17 cellular contexts compared by ENCODE assay signal in the genomic region with DNA sequence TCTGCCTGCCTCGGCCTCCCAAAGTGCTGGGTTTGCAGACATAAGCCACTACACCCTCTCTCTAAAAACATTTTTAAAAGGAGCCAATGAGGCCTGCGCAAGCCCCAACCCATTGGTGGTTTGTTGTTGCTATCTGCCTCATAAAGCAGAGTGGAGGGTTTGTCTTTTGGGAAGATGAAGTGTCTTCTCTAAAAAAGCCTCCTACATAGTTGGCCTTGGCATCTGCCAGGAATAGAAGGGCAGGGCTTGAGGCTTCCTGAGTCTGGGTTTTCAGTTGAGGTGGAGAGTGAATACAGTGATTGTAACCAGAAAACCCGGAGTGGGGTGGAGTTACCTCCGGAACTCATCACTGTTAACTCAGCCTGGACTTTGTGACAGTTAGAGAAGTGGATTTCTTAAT. TPM values are rescaled to one million over a fixed set of nuclear protein-coding genes. Genes with fewer than 3 reads are reported as not detected.
A peak's percentile ranks its signal among the peaks of the same experiment; 100 is the strongest.
DNase-seq lines count a peak whose midpoint lies in the region; ATAC-seq, FAIRE-seq and TF ChIP-seq lines count a peak whose summit lies in the region.
"Had no signal": no experiment of that assay in that cellular context is flagged by ENCODE, and none has a peak within 500 bp of the region (broad histone marks: within the 10 kb centered on the region; RNA-seq: fewer than 3 reads in every experiment).

No MANE protein-coding gene starts in this region.

- no peak overlapping the region for H3K9ac ChIP-seq in HepG2 (ENCODE audit: insufficient read depth, low read depth, low read length)
- H3K9ac ChIP-seq: BLaER1 treated with 17β-estradiol and CSF1 and Interleukin-3, amounts not matched to agents 10 nM and 100 nM; GM23248 had no signal

- H3K4me2 ChIP-seq in HepG2 (ENCODE audit: low read depth, low read length) (no peak overlapping the region), osteoblast (ENCODE audit: insufficient read depth, low read length) (no peak overlapping the region)

- in situ Hi-C loops in HepG2 (cut with HindIII; ENCODE audit: extremely low pct_ligation_motif_present, low pct_unique_long_range_greater_than_20kb): no loop called here

- no peak for TF ChIP-seq POLR2A in HepG2 (IDR thresholded peaks at IDR 0.05; ENCODE audit: insufficient read depth in 1 of 2, low read depth in 2 of 2, low read length in 2 of 2)
- no peak for TF ChIP-seq POLR2A in right lobe of liver (IDR thresholded peaks at IDR 0.05)

- POLR2A ChIA-PET in HepG2 (lab: Yijun Ruan, JAX): no interaction called here

- H3K36me3 Mint-ChIP-seq in dendritic cell treated with granulocyte-macrophage colony-stimulating factor and Interleukin-4, amounts not matched to agents 40 ng/mL and 50 ng/mL, for 4 days (ENCODE audit: low read depth): peaks cover 23% of the 10 kb centered on the region
- no peaks in the 10 kb centered on the region for H3K36me3 Mint-ChIP-seq in natural killer cell

- no peak overlapping the region for H3K27ac ChIP-seq in HepG2 (ENCODE audit: extremely low read length, insufficient read depth, low read length)
- no peak overlapping the region for H3K27ac ChIP-seq in right lobe of liver
- no peak overlapping the region for H3K27ac ChIP-seq in small intestine (ENCODE audit: low read depth in 1 of 2, low read length in 1 of 2)
- H3K27ac ChIP-seq in osteoblast (ENCODE audit: low read depth, low read length): no peak overlapping the region
- H3K27ac ChIP-seq: BLaER1 treated with 17β-estradiol and CSF1 and Interleukin-3, amounts not matched to agents 10 nM and 100 nM; GM23248 had no signal

- H3K9me3 ChIP-seq in HepG2 (ENCODE audit: low read length) (no peaks in the 10 kb centered on the region), right lobe of liver (no peaks in the 10 kb centered on the region), small intestine (ENCODE audit: control insufficient read depth, low read depth) (no peaks in the 10 kb centered on the region), osteoblast (ENCODE audit: low read depth, low read length) (no peaks in the 10 kb centered on the region)
- H3K9me3 ChIP-seq: BLaER1 treated with 17β-estradiol and CSF1 and Interleukin-3, amounts not matched to agents 10 nM and 100 nM had no signal

- intact Hi-C loops in HepG2 (cut with micrococcal nuclease; ENCODE audit: unreplicated experiment) (no loop called here), right lobe of liver (cut with DNase I) (no loop called here), natural killer cell (cut with micrococcal nuclease) (no loop called here)
- intact Hi-C loops in dendritic cell treated with granulocyte-macrophage colony-stimulating factor and Interleukin-4, amounts not matched to agents 40 ng/mL and 50 ng/mL, for 4 days (cut with micrococcal nuclease): no loop called here

- no peak overlapping the region for H2AFZ ChIP-seq in HepG2 (ENCODE audit: low read length)
- H2AFZ ChIP-seq in osteoblast (ENCODE audit: low read length): no peak overlapping the region
- H2AFZ ChIP-seq: GM23248 had no signal

- BruUV-seq in HepG2 (replicated peaks; lab: Mats Ljungman, UMichigan): no TSS peak

- H3K79me2 ChIP-seq in HepG2 (ENCODE audit: insufficient read depth, low read length) (peaks cover 11% of the 10 kb centered on the region), osteoblast (ENCODE audit: insufficient read depth, low read length) (peaks cover 26% of the 10 kb centered on the region)

- H3K27me3 Mint-ChIP-seq in dendritic cell treated with granulocyte-macrophage colony-stimulating factor and Interleukin-4, amounts not matched to agents 40 ng/mL and 50 ng/mL, for 4 days: no peaks in the 10 kb centered on the region
- no peaks in the 10 kb centered on the region for H3K27me3 Mint-ChIP-seq in natural killer cell (ENCODE audit: low read depth in 2 of 2)
- H3K27me3 Mint-ChIP-seq: CD4-positive, alpha-beta T cell; IgD-negative memory B cell had no signal

- H3K27ac Mint-ChIP-seq in dendritic cell treated with granulocyte-macrophage colony-stimulating factor and Interleukin-4, amounts not matched to agents 40 ng/mL and 50 ng/mL, for 4 days: peak overlapping the region; percentile 64
- no peak overlapping the region for H3K27ac Mint-ChIP-seq in natural killer cell
- H3K27ac Mint-ChIP-seq: CD4-positive, alpha-beta T cell had no signal

- DNase-seq in HepG2 (ENCODE audit: low spot score) (no peak), right lobe of liver (no peak), small intestine (peak; percentile 32), natural killer cell (no peak), osteoblast (ENCODE audit: insufficient read length, low spot score, missing footprints) (no peak)
- DNase-seq: 8988T; AML-193; CD4-positive, alpha-beta T cell; DND-41; GF-D8; GM23248; H7; KG1 had no signal

- peaks cover 18% of the 10 kb centered on the region for H3K4me1 ChIP-seq in HepG2 (ENCODE audit: insufficient read depth, low read length)
- peaks cover 0 to 4% (median 0%) of the 10 kb centered on the region in 4 donors for H3K4me1 ChIP-seq in right lobe of liver
- peaks cover 0 to 6% of the 10 kb centered on the region in 2 donors for H3K4me1 ChIP-seq in small intestine (ENCODE audit: control insufficient read depth in 2 of 2, insufficient read depth in 1 of 2, low read depth in 1 of 2, low read length in 1 of 2)
- H3K4me1 ChIP-seq in osteoblast (ENCODE audit: insufficient read depth, low read length): peaks cover 7% of the 10 kb centered on the region

- H3K4me1 Mint-ChIP-seq in dendritic cell treated with granulocyte-macrophage colony-stimulating factor and Interleukin-4, amounts not matched to agents 40 ng/mL and 50 ng/mL, for 4 days (ENCODE audit: low read depth): peaks cover 67% of the 10 kb centered on the region
- peaks cover 2 to 7% of the 10 kb centered on the region in 2 donors for H3K4me1 Mint-ChIP-seq in natural killer cell

- TF ChIP-seq EP300 in HepG2 (IDR thresholded peaks at IDR 0.05; ENCODE audit: low read depth in 2 of 2, low read length in 2 of 2): no peak
- TF ChIP-seq EP300 in HepG2 (CRISPR knock-in tag; IDR thresholded peaks at IDR 0.05; ENCODE audit: borderline replicate concordance): no peak

- no peak for TF ChIP-seq CTCF in HepG2 (CRISPR knock-in tag; IDR thresholded peaks at IDR 0.05)
- no peak for TF ChIP-seq CTCF in right lobe of liver (IDR thresholded peaks at IDR 0.05)
- no peak for TF ChIP-seq CTCF in natural killer cell (IDR thresholded peaks at IDR 0.05)
- no peak for TF ChIP-seq CTCF in osteoblast (IDR thresholded peaks at IDR 0.05; ENCODE audit: extremely low read depth, low read depth, low read length)

- no peaks in the 10 kb centered on the region for H3K9me3 Mint-ChIP-seq in dendritic cell treated with granulocyte-macrophage colony-stimulating factor and Interleukin-4, amounts not matched to agents 40 ng/mL and 50 ng/mL, for 4 days
- H3K9me3 Mint-ChIP-seq in natural killer cell: no peaks in the 10 kb centered on the region
- H3K9me3 Mint-ChIP-seq: CD4-positive, alpha-beta T cell; IgD-negative memory B cell had no signal

- H4K20me1 ChIP-seq in HepG2 (ENCODE audit: insufficient read depth, low read length): no peaks in the 10 kb centered on the region
- H4K20me1 ChIP-seq in osteoblast (ENCODE audit: insufficient read depth, low read length): peaks cover 3% of the 10 kb centered on the region
- H4K20me1 ChIP-seq: BLaER1 treated with 17β-estradiol and CSF1 and Interleukin-3, amounts not matched to agents 10 nM and 100 nM had no signal

- no peak overlapping the region for H3K4me3 ChIP-seq in HepG2 (replicated peaks in 1 of 3; ENCODE audit: insufficient read depth in 1 of 3, low read depth in 2 of 3, low read length in 3 of 3)
- no peak overlapping the region for H3K4me3 ChIP-seq in right lobe of liver
- no peak overlapping the region for H3K4me3 ChIP-seq in small intestine (ENCODE audit: low read depth in 1 of 2, low read length in 2 of 2)
- H3K4me3 ChIP-seq in osteoblast (ENCODE audit: insufficient read depth, low read length): no peak overlapping the region
- H3K4me3 ChIP-seq: BLaER1 treated with 17β-estradiol and CSF1 and Interleukin-3, amounts not matched to agents 10 nM and 100 nM; GM23248 had no signal

- 87% methylated on average over 4 of the region's 4 CpGs for WGBS in HepG2 (ENCODE audit: low lambda C conversion rate)
- WGBS in right lobe of liver (ENCODE audit: insufficient coverage, low coverage, low lambda C conversion rate, missing lambda C conversion rate): 83% methylated on average over 4 of the region's 4 CpGs
- 63 to 86% (median 77%) methylated on average over 4 of the region's 4 CpGs for WGBS in small intestine, 3 donors

- no peak for FAIRE-seq in HepG2 (lab: Jason Lieb, UNC)
- FAIRE-seq in small intestine (lab: Jason Lieb, UNC): no peak

- H3K36me3 ChIP-seq in HepG2 (replicated peaks in 1 of 2; ENCODE audit: control insufficient read depth in 1 of 2, insufficient read depth in 2 of 2, low read length in 2 of 2) (peaks cover 0 to 5% of the 10 kb centered on the region in 2 experiments; a peak in 2 of 5 replicates), right lobe of liver (no peaks in the 10 kb centered on the region), small intestine (ENCODE audit: control insufficient read depth in 2 of 2, insufficient read depth in 2 of 2, low read length in 2 of 2) (no peaks in the 10 kb centered on the region), osteoblast (ENCODE audit: insufficient read depth, low read length) (no peaks in the 10 kb centered on the region)

- TF ChIP-seq RAD21 in HepG2 (CRISPR knock-in tag; IDR thresholded peaks at IDR 0.05): no peak

- H3K27me3 ChIP-seq in HepG2 (ENCODE audit: control insufficient read depth in 1 of 2, insufficient read depth in 2 of 2, low read length in 2 of 2): no peaks in the 10 kb centered on the region
- no peaks in the 10 kb centered on the region for H3K27me3 ChIP-seq in right lobe of liver
- no peaks in the 10 kb centered on the region for H3K27me3 ChIP-seq in small intestine (ENCODE audit: control insufficient read depth in 2 of 2, insufficient read depth in 2 of 2, low read length in 2 of 2)
- no peaks in the 10 kb centered on the region for H3K27me3 ChIP-seq in osteoblast (ENCODE audit: insufficient read depth, low read length)
- H3K27me3 ChIP-seq: BLaER1 treated with 17β-estradiol and CSF1 and Interleukin-3, amounts not matched to agents 10 nM and 100 nM had no signal

- no peak for ATAC-seq in HepG2
- ATAC-seq in right lobe of liver: no peak
- no peak for ATAC-seq in natural killer cell
- ATAC-seq in GM18909 (IDR thresholded peaks at IDR 0.05; ENCODE audit: poor library complexity, unreplicated experiment): no peak

- H3K4me3 Mint-ChIP-seq in dendritic cell treated with granulocyte-macrophage colony-stimulating factor and Interleukin-4, amounts not matched to agents 40 ng/mL and 50 ng/mL, for 4 days: no peak overlapping the region
- no peak overlapping the region for H3K4me3 Mint-ChIP-seq in natural killer cell
- H3K4me3 Mint-ChIP-seq: CD4-positive, alpha-beta T cell; IgD-negative memory B cell had no signal

- CTCF ChIA-PET in HepG2 (lab: Yijun Ruan, JAX; ENCODE audit: low intra/inter-chr PET ratio, low total read pairs): no interaction called here

RNA-seq across cellular contexts. Expression of gene STARD7, which starts 5.9 kb away (rescaled TPM):
- 300 and 332 TPM in 2 replicates for total RNA-seq in HepG2 (2016; rRNA removed; fragmentation: Illumina TruSeq; extraction: Trizol)
- 45.1 and 56.7 TPM in 2 replicates for total RNA-seq in HepG2 (2016; cell fraction: cytosol; rRNA removed; fragmentation: Illumina TruSeq; extraction: Trizol; ENCODE audit: low read depth)
- 302 and 329 TPM in 2 replicates for total RNA-seq in HepG2 (2016; cell fraction: insoluble cytoplasmic fraction; rRNA removed; fragmentation: Illumina TruSeq; extraction: Trizol)
- 220 and 258 TPM in 2 replicates for total RNA-seq in HepG2 (2016; cell fraction: membrane; rRNA removed; fragmentation: Illumina TruSeq; extraction: Trizol)
- total RNA-seq in HepG2 (2016; cell fraction: nucleus; rRNA removed; fragmentation: Illumina TruSeq; extraction: Trizol): 168 and 191 TPM in 2 replicates
- polyA plus RNA-seq in HepG2 (2011; rRNA removed): 67.2 and 88.2 TPM in 2 replicates
- 44.2 and 66.6 TPM in 2 replicates for polyA plus RNA-seq in HepG2 (2011; cell fraction: cytosol; rRNA removed)
- polyA plus RNA-seq in HepG2 (2011; cell fraction: nucleus; rRNA removed): 90.2 and 107 TPM in 2 replicates
- polyA plus RNA-seq in HepG2 (2012): 93.8 and 117 TPM in 2 replicates
- polyA plus RNA-seq in HepG2 (2016; cell fraction: cytosol; fragmentation: Illumina TruSeq; extraction: Trizol; ENCODE audit: low read depth): 26.0 and 34.9 TPM in 2 replicates
- polyA plus RNA-seq in HepG2 (2016; cell fraction: insoluble cytoplasmic fraction; fragmentation: Illumina TruSeq; extraction: Trizol; ENCODE audit: low read depth): 237 and 245 TPM in 2 replicates
- polyA plus RNA-seq in HepG2 (2016; cell fraction: membrane; fragmentation: Illumina TruSeq; extraction: Trizol; ENCODE audit: low read depth): 111 and 128 TPM in 2 replicates
- 205 and 220 TPM in 2 replicates for polyA plus RNA-seq in HepG2 (2016; cell fraction: nucleus; fragmentation: Illumina TruSeq; extraction: Trizol; ENCODE audit: insufficient read depth, low read depth)
- 78.3 and 92.3 TPM in 2 replicates for polyA minus RNA-seq in HepG2 (2011; rRNA and poly(A)+ RNA removed; ENCODE audit: low replicate concordance)
- 89.8 and 100 TPM in 2 replicates for polyA minus RNA-seq in HepG2 (2011; cell fraction: cytosol; rRNA and poly(A)+ RNA removed)
- polyA minus RNA-seq in HepG2 (2011; cell fraction: nucleus; rRNA and poly(A)+ RNA removed): 137 and 187 TPM in 2 replicates
- total RNA-seq in right lobe of liver: 10 to 100 TPM; 52.8 to 83.9 (median 65.4) TPM
- 10 to 100 TPM; 44.5 to 84.5 (median 48.9) TPM for polyA plus RNA-seq in small intestine
- total RNA-seq in natural killer cell: 100 to 1,000 TPM in 1 of 3 donors, 10 to 100 TPM in 2; 62.6 to 106 (median 86.1) TPM
- 139 and 163 TPM in 2 replicates for total RNA-seq in osteoblast

RNA-seq across cellular contexts. Expression of gene TMEM127, which starts 51.2 kb away (rescaled TPM):
- total RNA-seq in HepG2 (2016; rRNA removed; fragmentation: Illumina TruSeq; extraction: Trizol) (15.7 and 21.5 TPM in 2 replicates), right lobe of liver (10 to 100 TPM; 28.3 to 42.6 (median 32.8) TPM), natural killer cell (10 to 100 TPM; 49.8 to 59.3 (median 54.5) TPM), osteoblast (55.0 and 56.0 TPM in 2 replicates)
- 1.6 and 1.7 TPM in 2 replicates for total RNA-seq in HepG2 (2016; cell fraction: cytosol; rRNA removed; fragmentation: Illumina TruSeq; extraction: Trizol; ENCODE audit: low read depth)
- 13.2 and 21.0 TPM in 2 replicates for total RNA-seq in HepG2 (2016; cell fraction: insoluble cytoplasmic fraction; rRNA removed; fragmentation: Illumina TruSeq; extraction: Trizol)
- total RNA-seq in HepG2 (2016; cell fraction: membrane; rRNA removed; fragmentation: Illumina TruSeq; extraction: Trizol): 7.2 and 9.0 TPM in 2 replicates
- 18.7 and 20.0 TPM in 2 replicates for total RNA-seq in HepG2 (2016; cell fraction: nucleus; rRNA removed; fragmentation: Illumina TruSeq; extraction: Trizol)
- polyA plus RNA-seq in HepG2 (2011; rRNA removed) (33.9 and 45.2 TPM in 2 replicates), small intestine (10 to 100 TPM; 12.1 to 27.6 (median 14.6) TPM)
- polyA plus RNA-seq in HepG2 (2011; cell fraction: cytosol; rRNA removed): 24.6 and 25.3 TPM in 2 replicates
- polyA plus RNA-seq in HepG2 (2011; cell fraction: nucleus; rRNA removed): 23.8 and 26.6 TPM in 2 replicates
- polyA plus RNA-seq in HepG2 (2012): 18.5 and 22.4 TPM in 2 replicates
- polyA plus RNA-seq in HepG2 (2016; cell fraction: cytosol; fragmentation: Illumina TruSeq; extraction: Trizol; ENCODE audit: low read depth): 1.5 and 1.9 TPM in 2 replicates
- polyA plus RNA-seq in HepG2 (2016; cell fraction: insoluble cytoplasmic fraction; fragmentation: Illumina TruSeq; extraction: Trizol; ENCODE audit: low read depth): 13.9 and 16.7 TPM in 2 replicates
- polyA plus RNA-seq in HepG2 (2016; cell fraction: membrane; fragmentation: Illumina TruSeq; extraction: Trizol; ENCODE audit: low read depth): 5.0 and 5.8 TPM in 2 replicates
- polyA plus RNA-seq in HepG2 (2016; cell fraction: nucleus; fragmentation: Illumina TruSeq; extraction: Trizol; ENCODE audit: insufficient read depth, low read depth): 26.4 and 31.8 TPM in 2 replicates
- 75.3 and 118 TPM in 2 replicates for polyA minus RNA-seq in HepG2 (2011; rRNA and poly(A)+ RNA removed; ENCODE audit: low replicate concordance)
- 16.4 and 21.8 TPM in 2 replicates for polyA minus RNA-seq in HepG2 (2011; cell fraction: cytosol; rRNA and poly(A)+ RNA removed)
- 26.3 and 29.3 TPM in 2 replicates for polyA minus RNA-seq in HepG2 (2011; cell fraction: nucleus; rRNA and poly(A)+ RNA removed)

RNA-seq across cellular contexts. Expression of gene CIAO1, which starts 51.5 kb away (rescaled TPM):
- total RNA-seq in HepG2 (2016; rRNA removed; fragmentation: Illumina TruSeq; extraction: Trizol): 99.3 and 118 TPM in 2 replicates
- total RNA-seq in HepG2 (2016; cell fraction: cytosol; rRNA removed; fragmentation: Illumina TruSeq; extraction: Trizol; ENCODE audit: low read depth): 14.9 and 15.6 TPM in 2 replicates
- total RNA-seq in HepG2 (2016; cell fraction: insoluble cytoplasmic fraction; rRNA removed; fragmentation: Illumina TruSeq; extraction: Trizol): 102 and 121 TPM in 2 replicates
- 38.1 and 39.7 TPM in 2 replicates for total RNA-seq in HepG2 (2016; cell fraction: membrane; rRNA removed; fragmentation: Illumina TruSeq; extraction: Trizol)
- total RNA-seq in HepG2 (2016; cell fraction: nucleus; rRNA removed; fragmentation: Illumina TruSeq; extraction: Trizol): 61.9 and 65.1 TPM in 2 replicates
- polyA plus RNA-seq in HepG2 (2011; rRNA removed): 109 and 120 TPM in 2 replicates
- polyA plus RNA-seq in HepG2 (2011; cell fraction: cytosol; rRNA removed): 120 and 159 TPM in 2 replicates
- polyA plus RNA-seq in HepG2 (2011; cell fraction: nucleus; rRNA removed): 110 and 111 TPM in 2 replicates
- 69.5 and 70.0 TPM in 2 replicates for polyA plus RNA-seq in HepG2 (2012)
- polyA plus RNA-seq in HepG2 (2016; cell fraction: cytosol; fragmentation: Illumina TruSeq; extraction: Trizol; ENCODE audit: low read depth): 16.2 and 16.4 TPM in 2 replicates
- polyA plus RNA-seq in HepG2 (2016; cell fraction: insoluble cytoplasmic fraction; fragmentation: Illumina TruSeq; extraction: Trizol; ENCODE audit: low read depth): 117 and 126 TPM in 2 replicates
- polyA plus RNA-seq in HepG2 (2016; cell fraction: membrane; fragmentation: Illumina TruSeq; extraction: Trizol; ENCODE audit: low read depth): 29.3 and 29.6 TPM in 2 replicates
- 148 and 152 TPM in 2 replicates for polyA plus RNA-seq in HepG2 (2016; cell fraction: nucleus; fragmentation: Illumina TruSeq; extraction: Trizol; ENCODE audit: insufficient read depth, low read depth)
- 225 and 243 TPM in 2 replicates for polyA minus RNA-seq in HepG2 (2011; rRNA and poly(A)+ RNA removed; ENCODE audit: low replicate concordance)
- polyA minus RNA-seq in HepG2 (2011; cell fraction: cytosol; rRNA and poly(A)+ RNA removed): 65.5 and 66.8 TPM in 2 replicates
- polyA minus RNA-seq in HepG2 (2011; cell fraction: nucleus; rRNA and poly(A)+ RNA removed): 49.4 and 55.6 TPM in 2 replicates
- 10 to 100 TPM; 39.8 to 80.3 (median 45.0) TPM for total RNA-seq in right lobe of liver
- 10 to 100 TPM; 50.3 to 59.9 (median 53.2) TPM for polyA plus RNA-seq in small intestine
- 100 to 1,000 TPM in 2 of 3 donors, 10 to 100 TPM in 1; 74.9 to 109 (median 106) TPM for total RNA-seq in natural killer cell
- 111 and 126 TPM in 2 replicates for total RNA-seq in osteoblast
